In the genomic region with DNA sequence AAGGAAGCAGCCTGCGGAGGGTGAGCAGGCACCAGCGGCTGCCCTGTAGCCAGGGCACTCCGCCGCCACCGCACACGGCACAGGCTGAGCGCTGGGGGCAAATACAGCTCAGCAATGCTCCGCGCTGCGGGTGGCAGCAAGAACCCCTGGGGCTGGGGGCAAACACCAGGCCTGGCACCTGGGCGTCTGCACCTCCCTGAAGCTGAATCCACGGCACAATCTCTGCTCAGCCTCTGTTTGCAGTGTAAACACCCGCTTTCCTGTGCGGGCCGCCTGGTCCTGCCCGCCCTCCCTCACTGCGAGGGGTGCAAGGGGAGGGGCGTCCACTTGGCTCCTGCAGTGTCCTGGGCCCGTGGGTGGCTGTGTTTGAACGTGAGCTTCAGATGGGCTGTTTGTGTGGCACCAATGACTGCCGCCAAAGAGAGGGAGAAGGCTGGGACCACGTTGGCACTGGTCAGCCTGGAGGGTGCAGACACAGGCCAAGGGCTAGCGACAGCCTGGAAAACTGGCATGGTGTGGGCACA, we compare ENCODE assay signal across 1 cellular context.
A peak's percentile ranks its signal among the peaks of the same experiment; 100 is the strongest.
TF ChIP-seq lines count a peak whose summit lies in the region.

No MANE protein-coding gene starts in this region.

TF ChIP-seq in HepG2, 621 proteins besides CTCF, POLR2A, EP300 and RAD21 (continued from another document and continues in another):
- TF ChIP-seq ZBTB49 (CRISPR knock-in tag; IDR thresholded peaks at IDR 0.05; ENCODE audit: borderline replicate concordance) (no peak), ZNF232 (CRISPR knock-in tag; IDR thresholded peaks at IDR 0.05; ENCODE audit: borderline replicate concordance) (no peak), RBM39 (IDR thresholded peaks at IDR 0.05; ENCODE audit: low read depth, low read length, poor library complexity, severe bottlenecking) (no peak), GLI4 (CRISPR knock-in tag; IDR thresholded peaks at IDR 0.05; ENCODE audit: borderline replicate concordance) (no peak), TAF1 (CRISPR knock-in tag; IDR thresholded peaks at IDR 0.05) (peak; percentile 37), NRL (CRISPR knock-in tag; IDR thresholded peaks at IDR 0.05; ENCODE audit: borderline replicate concordance) (peak; percentile 74; the same call in 1 of the 2 replicates), ZNF296 (CRISPR knock-in tag; conservative IDR thresholded peaks at IDR 0.05) (no peak), HES4 (CRISPR knock-in tag; IDR thresholded peaks at IDR 0.05; ENCODE audit: borderline replicate concordance) (no peak), ZNF75D (CRISPR knock-in tag; IDR thresholded peaks at IDR 0.05; ENCODE audit: borderline replicate concordance) (no peak), KDM5B (CRISPR knock-in tag; IDR thresholded peaks at IDR 0.05; ENCODE audit: borderline replicate concordance) (peak; percentile 49; the same call in 1 of the 2 replicates), ZNF160 (CRISPR knock-in tag; IDR thresholded peaks at IDR 0.05) (no peak), HNF4A (CRISPR knock-in tag; IDR thresholded peaks at IDR 0.05) (0 out of 2 replicates have a peak, but pooled peaks have one; percentile 48), MEIS1 (CRISPR knock-in tag; IDR thresholded peaks at IDR 0.05; ENCODE audit: borderline replicate concordance) (no peak), ATM (IDR thresholded peaks at IDR 0.05; ENCODE audit: borderline replicate concordance) (no peak), PHF8 (CRISPR knock-in tag; IDR thresholded peaks at IDR 0.05) (peak; percentile 38; the same call in 1 of the 2 replicates), KMT2B (CRISPR knock-in tag; IDR thresholded peaks at IDR 0.05) (no peak), NCOA2 (CRISPR knock-in tag; IDR thresholded peaks at IDR 0.05) (peak; percentile 57), SKI (IDR thresholded peaks at IDR 0.05; ENCODE audit: partially characterized antibody) (no peak), ZNF605 (CRISPR knock-in tag; IDR thresholded peaks at IDR 0.05) (no peak), NFE2L1 (CRISPR knock-in tag; IDR thresholded peaks at IDR 0.05; ENCODE audit: borderline replicate concordance) (no peak), KDM3A (CRISPR knock-in tag; IDR thresholded peaks at IDR 0.05; ENCODE audit: low read depth) (peak; percentile 60; the same call in 1 of the 2 replicates), ZMYM3 (CRISPR knock-in tag; IDR thresholded peaks at IDR 0.05) (peak; percentile 59; the same call in 1 of the 2 replicates), SIN3B (IDR thresholded peaks at IDR 0.05; ENCODE audit: low read length) (no peak), HOXA3 (CRISPR knock-in tag; IDR thresholded peaks at IDR 0.05) (0 out of 2 replicates have a peak, but pooled peaks have one; percentile 31), LCORL (IDR thresholded peaks at IDR 0.05) (no peak), LCORL (CRISPR knock-in tag; IDR thresholded peaks at IDR 0.05) (peak; percentile 94), GATAD2A (CRISPR knock-in tag; IDR thresholded peaks at IDR 0.05) (peak; percentile 85), ZMAT3 (CRISPR knock-in tag; conservative IDR thresholded peaks at IDR 0.05) (no peak), ZNF430 (CRISPR knock-in tag; IDR thresholded peaks at IDR 0.05) (no peak), ZNF770 (CRISPR knock-in tag; IDR thresholded peaks at IDR 0.05) (no peak), NFRKB (IDR thresholded peaks at IDR 0.05) (no peak), ZNF629 (CRISPR knock-in tag; conservative IDR thresholded peaks at IDR 0.05) (no peak), ZNF30 (CRISPR knock-in tag; IDR thresholded peaks at IDR 0.05) (no peak)
- TF ChIP-seq, protein P1, sequence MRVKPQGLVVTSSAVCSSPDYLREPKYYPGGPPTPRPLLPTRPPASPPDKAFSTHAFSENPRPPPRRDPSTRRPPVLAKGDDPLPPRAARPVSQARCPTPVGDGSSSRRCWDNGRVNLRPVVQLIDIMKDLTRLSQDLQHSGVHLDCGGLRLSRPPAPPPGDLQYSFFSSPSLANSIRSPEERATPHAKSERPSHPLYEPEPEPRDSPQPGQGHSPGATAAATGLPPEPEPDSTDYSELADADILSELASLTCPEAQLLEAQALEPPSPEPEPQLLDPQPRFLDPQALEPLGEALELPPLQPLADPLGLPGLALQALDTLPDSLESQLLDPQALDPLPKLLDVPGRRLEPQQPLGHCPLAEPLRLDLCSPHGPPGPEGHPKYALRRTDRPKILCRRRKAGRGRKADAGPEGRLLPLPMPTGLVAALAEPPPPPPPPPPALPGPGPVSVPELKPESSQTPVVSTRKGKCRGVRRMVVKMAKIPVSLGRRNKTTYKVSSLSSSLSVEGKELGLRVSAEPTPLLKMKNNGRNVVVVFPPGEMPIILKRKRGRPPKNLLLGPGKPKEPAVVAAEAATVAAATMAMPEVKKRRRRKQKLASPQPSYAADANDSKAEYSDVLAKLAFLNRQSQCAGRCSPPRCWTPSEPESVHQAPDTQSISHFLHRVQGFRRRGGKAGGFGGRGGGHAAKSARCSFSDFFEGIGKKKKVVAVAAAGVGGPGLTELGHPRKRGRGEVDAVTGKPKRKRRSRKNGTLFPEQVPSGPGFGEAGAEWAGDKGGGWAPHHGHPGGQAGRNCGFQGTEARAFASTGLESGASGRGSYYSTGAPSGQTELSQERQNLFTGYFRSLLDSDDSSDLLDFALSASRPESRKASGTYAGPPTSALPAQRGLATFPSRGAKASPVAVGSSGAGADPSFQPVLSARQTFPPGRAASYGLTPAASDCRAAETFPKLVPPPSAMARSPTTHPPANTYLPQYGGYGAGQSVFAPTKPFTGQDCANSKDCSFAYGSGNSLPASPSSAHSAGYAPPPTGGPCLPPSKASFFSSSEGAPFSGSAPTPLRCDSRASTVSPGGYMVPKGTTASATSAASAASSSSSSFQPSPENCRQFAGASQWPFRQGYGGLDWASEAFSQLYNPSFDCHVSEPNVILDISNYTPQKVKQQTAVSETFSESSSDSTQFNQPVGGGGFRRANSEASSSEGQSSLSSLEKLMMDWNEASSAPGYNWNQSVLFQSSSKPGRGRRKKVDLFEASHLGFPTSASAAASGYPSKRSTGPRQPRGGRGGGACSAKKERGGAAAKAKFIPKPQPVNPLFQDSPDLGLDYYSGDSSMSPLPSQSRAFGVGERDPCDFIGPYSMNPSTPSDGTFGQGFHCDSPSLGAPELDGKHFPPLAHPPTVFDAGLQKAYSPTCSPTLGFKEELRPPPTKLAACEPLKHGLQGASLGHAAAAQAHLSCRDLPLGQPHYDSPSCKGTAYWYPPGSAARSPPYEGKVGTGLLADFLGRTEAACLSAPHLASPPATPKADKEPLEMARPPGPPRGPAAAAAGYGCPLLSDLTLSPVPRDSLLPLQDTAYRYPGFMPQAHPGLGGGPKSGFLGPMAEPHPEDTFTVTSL (CRISPR knock-in tag; IDR thresholded peaks at IDR 0.05; ENCODE audit: borderline replicate concordance): no peak
- TF ChIP-seq, protein P2, sequence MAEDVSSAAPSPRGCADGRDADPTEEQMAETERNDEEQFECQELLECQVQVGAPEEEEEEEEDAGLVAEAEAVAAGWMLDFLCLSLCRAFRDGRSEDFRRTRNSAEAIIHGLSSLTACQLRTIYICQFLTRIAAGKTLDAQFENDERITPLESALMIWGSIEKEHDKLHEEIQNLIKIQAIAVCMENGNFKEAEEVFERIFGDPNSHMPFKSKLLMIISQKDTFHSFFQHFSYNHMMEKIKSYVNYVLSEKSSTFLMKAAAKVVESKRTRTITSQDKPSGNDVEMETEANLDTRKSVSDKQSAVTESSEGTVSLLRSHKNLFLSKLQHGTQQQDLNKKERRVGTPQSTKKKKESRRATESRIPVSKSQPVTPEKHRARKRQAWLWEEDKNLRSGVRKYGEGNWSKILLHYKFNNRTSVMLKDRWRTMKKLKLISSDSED (CRISPR knock-in tag; IDR thresholded peaks at IDR 0.05): no peak
- TF ChIP-seq, protein P3, sequence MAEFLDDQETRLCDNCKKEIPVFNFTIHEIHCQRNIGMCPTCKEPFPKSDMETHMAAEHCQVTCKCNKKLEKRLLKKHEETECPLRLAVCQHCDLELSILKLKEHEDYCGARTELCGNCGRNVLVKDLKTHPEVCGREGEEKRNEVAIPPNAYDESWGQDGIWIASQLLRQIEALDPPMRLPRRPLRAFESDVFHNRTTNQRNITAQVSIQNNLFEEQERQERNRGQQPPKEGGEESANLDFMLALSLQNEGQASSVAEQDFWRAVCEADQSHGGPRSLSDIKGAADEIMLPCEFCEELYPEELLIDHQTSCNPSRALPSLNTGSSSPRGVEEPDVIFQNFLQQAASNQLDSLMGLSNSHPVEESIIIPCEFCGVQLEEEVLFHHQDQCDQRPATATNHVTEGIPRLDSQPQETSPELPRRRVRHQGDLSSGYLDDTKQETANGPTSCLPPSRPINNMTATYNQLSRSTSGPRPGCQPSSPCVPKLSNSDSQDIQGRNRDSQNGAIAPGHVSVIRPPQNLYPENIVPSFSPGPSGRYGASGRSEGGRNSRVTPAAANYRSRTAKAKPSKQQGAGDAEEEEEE (CRISPR knock-in tag; IDR thresholded peaks at IDR 0.05; ENCODE audit: borderline replicate concordance): no peak
- TF ChIP-seq, protein P4, sequence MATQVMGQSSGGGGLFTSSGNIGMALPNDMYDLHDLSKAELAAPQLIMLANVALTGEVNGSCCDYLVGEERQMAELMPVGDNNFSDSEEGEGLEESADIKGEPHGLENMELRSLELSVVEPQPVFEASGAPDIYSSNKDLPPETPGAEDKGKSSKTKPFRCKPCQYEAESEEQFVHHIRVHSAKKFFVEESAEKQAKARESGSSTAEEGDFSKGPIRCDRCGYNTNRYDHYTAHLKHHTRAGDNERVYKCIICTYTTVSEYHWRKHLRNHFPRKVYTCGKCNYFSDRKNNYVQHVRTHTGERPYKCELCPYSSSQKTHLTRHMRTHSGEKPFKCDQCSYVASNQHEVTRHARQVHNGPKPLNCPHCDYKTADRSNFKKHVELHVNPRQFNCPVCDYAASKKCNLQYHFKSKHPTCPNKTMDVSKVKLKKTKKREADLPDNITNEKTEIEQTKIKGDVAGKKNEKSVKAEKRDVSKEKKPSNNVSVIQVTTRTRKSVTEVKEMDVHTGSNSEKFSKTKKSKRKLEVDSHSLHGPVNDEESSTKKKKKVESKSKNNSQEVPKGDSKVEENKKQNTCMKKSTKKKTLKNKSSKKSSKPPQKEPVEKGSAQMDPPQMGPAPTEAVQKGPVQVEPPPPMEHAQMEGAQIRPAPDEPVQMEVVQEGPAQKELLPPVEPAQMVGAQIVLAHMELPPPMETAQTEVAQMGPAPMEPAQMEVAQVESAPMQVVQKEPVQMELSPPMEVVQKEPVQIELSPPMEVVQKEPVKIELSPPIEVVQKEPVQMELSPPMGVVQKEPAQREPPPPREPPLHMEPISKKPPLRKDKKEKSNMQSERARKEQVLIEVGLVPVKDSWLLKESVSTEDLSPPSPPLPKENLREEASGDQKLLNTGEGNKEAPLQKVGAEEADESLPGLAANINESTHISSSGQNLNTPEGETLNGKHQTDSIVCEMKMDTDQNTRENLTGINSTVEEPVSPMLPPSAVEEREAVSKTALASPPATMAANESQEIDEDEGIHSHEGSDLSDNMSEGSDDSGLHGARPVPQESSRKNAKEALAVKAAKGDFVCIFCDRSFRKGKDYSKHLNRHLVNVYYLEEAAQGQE (IDR thresholded peaks at IDR 0.05; ENCODE audit: borderline replicate concordance in 1 of 2, low read depth in 1 of 2, low read length in 2 of 2): no peak
- TF ChIP-seq, protein P5, sequence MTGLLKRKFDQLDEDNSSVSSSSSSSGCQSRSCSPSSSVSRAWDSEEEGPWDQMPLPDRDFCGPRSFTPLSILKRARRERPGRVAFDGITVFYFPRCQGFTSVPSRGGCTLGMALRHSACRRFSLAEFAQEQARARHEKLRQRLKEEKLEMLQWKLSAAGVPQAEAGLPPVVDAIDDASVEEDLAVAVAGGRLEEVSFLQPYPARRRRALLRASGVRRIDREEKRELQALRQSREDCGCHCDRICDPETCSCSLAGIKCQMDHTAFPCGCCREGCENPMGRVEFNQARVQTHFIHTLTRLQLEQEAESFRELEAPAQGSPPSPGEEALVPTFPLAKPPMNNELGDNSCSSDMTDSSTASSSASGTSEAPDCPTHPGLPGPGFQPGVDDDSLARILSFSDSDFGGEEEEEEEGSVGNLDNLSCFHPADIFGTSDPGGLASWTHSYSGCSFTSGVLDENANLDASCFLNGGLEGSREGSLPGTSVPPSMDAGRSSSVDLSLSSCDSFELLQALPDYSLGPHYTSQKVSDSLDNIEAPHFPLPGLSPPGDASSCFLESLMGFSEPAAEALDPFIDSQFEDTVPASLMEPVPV (CRISPR knock-in tag; IDR thresholded peaks at IDR 0.05): no peak
- TF ChIP-seq, protein P6, sequence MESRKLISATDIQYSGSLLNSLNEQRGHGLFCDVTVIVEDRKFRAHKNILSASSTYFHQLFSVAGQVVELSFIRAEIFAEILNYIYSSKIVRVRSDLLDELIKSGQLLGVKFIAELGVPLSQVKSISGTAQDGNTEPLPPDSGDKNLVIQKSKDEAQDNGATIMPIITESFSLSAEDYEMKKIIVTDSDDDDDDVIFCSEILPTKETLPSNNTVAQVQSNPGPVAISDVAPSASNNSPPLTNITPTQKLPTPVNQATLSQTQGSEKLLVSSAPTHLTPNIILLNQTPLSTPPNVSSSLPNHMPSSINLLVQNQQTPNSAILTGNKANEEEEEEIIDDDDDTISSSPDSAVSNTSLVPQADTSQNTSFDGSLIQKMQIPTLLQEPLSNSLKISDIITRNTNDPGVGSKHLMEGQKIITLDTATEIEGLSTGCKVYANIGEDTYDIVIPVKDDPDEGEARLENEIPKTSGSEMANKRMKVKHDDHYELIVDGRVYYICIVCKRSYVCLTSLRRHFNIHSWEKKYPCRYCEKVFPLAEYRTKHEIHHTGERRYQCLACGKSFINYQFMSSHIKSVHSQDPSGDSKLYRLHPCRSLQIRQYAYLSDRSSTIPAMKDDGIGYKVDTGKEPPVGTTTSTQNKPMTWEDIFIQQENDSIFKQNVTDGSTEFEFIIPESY (CRISPR knock-in tag; IDR thresholded peaks at IDR 0.05): no peak
